ENCODE assay signal across 10 cellular contexts in genomic region chr21:44929799-44930542, GRCh38. TPM values are rescaled to one million over a fixed set of nuclear protein-coding genes. Genes with fewer than 3 reads are reported as not detected.
DNase-seq lines count a peak whose midpoint lies in the region; TF ChIP-seq lines count a peak whose summit lies in the region.
"Had no signal": no experiment of that assay in that cellular context is flagged by ENCODE, and none has a peak within 500 bp of the region (broad histone marks: within the 10 kb centered on the region; RNA-seq: fewer than 3 reads in every experiment).

No MANE protein-coding gene starts in this region.

- H2AK5ac ChIP-seq in trophoblast cell (ENCODE audit: low read length) = no peak overlapping the region

- H3K4me1 Mint-ChIP-seq in activated naive CD4-positive, alpha-beta T cell treated with anti-CD3 and anti-CD28 coated beads, Interleukin-2, amount 50 U/mL, for 24 hours = peaks cover 62% of the 10 kb centered on the region

- H4K8ac ChIP-seq in trophoblast cell (ENCODE audit: low read depth, low read length) = no peak overlapping the region

- H2BK120ac ChIP-seq in trophoblast cell (ENCODE audit: insufficient read depth, low read length, poor library complexity) = no peak overlapping the region

- H4K91ac ChIP-seq in trophoblast cell (ENCODE audit: low read depth, low read length) = no peak overlapping the region

- DNase-seq in activated naive CD4-positive, alpha-beta T cell treated with Interleukin-2 at 50 U/mL for 16 hours = no peak
- peak; percentile 46 for DNase-seq in NCI-H69 (lab: John Stamatoyannopoulos, UW)
- DNase-seq in effector memory CD4-positive, alpha-beta T cell = no peak
- no peak for DNase-seq in smooth muscle cell (lab: John Stamatoyannopoulos, UW; ENCODE audit: unreplicated experiment)
- DNase-seq in NCI-H524 treated with DMSO at 0.1 percent for 48 hours (lab: John Stamatoyannopoulos, UW) = no peak
- DNase-seq in trophoblast cell = no peak
- DNase-seq: H9; NK-92 treated with Interleukin-12 subunit alpha and Interleukin-12 subunit beta, amount 100 ng/mL, for 24 hours had no signal

- no peaks in the 10 kb centered on the region for H3K36me3 Mint-ChIP-seq in activated naive CD4-positive, alpha-beta T cell treated with anti-CD3 and anti-CD28 coated beads, Interleukin-2, amount 50 U/mL, for 24 hours

- WGBS in thymus = 84% methylated on average over 9 of the region's 9 CpGs
- WGBS in smooth muscle cell (ENCODE audit: low lambda C conversion rate) = 57% methylated on average over 8 of the region's 9 CpGs
- no CpG with 5 or more reads among the region's 9 CpGs for WGBS in trophoblast cell (ENCODE audit: extremely low coverage, insufficient coverage, insufficient read length)

- no peak overlapping the region for H3K14ac ChIP-seq in trophoblast cell (ENCODE audit: low read length)

- H4K12ac ChIP-seq in trophoblast cell (ENCODE audit: low read depth, low read length) = no peak overlapping the region

- H3K4me2 ChIP-seq in smooth muscle cell = no peak overlapping the region
- no peak overlapping the region for H3K4me2 ChIP-seq in trophoblast cell (ENCODE audit: low read length)

- no peak overlapping the region for H2BK12ac ChIP-seq in trophoblast cell (ENCODE audit: low read length)

- H3K4me1 ChIP-seq in effector memory CD4-positive, alpha-beta T cell (ENCODE audit: control insufficient read depth, insufficient read depth, low read length, poor library complexity, severe bottlenecking) = peaks cover 63% of the 10 kb centered on the region
- H3K4me1 ChIP-seq in thymus (ENCODE audit: control insufficient read depth, insufficient read depth, low read length) (peaks cover 62% of the 10 kb centered on the region), smooth muscle cell (ENCODE audit: low read depth) (peaks cover 20% of the 10 kb centered on the region), trophoblast cell (ENCODE audit: control insufficient read depth in 1 of 2, insufficient read depth in 2 of 2, low read length in 2 of 2) (peaks cover 16 to 33% of the 10 kb centered on the region in 2 experiments)

- H3K79me1 ChIP-seq in trophoblast cell (ENCODE audit: low read length) = no peaks in the 10 kb centered on the region

- H3K9me3 Mint-ChIP-seq in activated naive CD4-positive, alpha-beta T cell treated with anti-CD3 and anti-CD28 coated beads, Interleukin-2, amount 50 U/mL, for 24 hours = no peaks in the 10 kb centered on the region

- H3K4me3 ChIP-seq in effector memory CD4-positive, alpha-beta T cell (ENCODE audit: insufficient read depth, low read depth, low read length, poor library complexity, severe bottlenecking) = peak overlapping the region; percentile 66
- no peak overlapping the region for H3K4me3 ChIP-seq in thymus (ENCODE audit: low read length)
- no peak overlapping the region for H3K4me3 ChIP-seq in smooth muscle cell
- no peak overlapping the region for H3K4me3 ChIP-seq in trophoblast cell (ENCODE audit: low read depth, low read length)

- H3K27me3 Mint-ChIP-seq in activated naive CD4-positive, alpha-beta T cell treated with anti-CD3 and anti-CD28 coated beads, Interleukin-2, amount 50 U/mL, for 24 hours = no peaks in the 10 kb centered on the region

- H2BK5ac ChIP-seq in trophoblast cell (ENCODE audit: low read depth, low read length, poor library complexity) = no peak overlapping the region

- no peak for TF ChIP-seq CTCF in smooth muscle cell (IDR thresholded peaks at IDR 0.05; ENCODE audit: borderline replicate concordance, insufficient read depth, poor library complexity, severe bottlenecking)

- H3K79me2 ChIP-seq in smooth muscle cell (ENCODE audit: low read depth) (no peaks in the 10 kb centered on the region), trophoblast cell (ENCODE audit: control insufficient read depth, insufficient read depth, low read length, poor library complexity) (no peaks in the 10 kb centered on the region)

- peak overlapping the region; percentile 75 for H3K27ac Mint-ChIP-seq in activated naive CD4-positive, alpha-beta T cell treated with anti-CD3 and anti-CD28 coated beads, Interleukin-2, amount 50 U/mL, for 24 hours
- H3K27ac Mint-ChIP-seq: H9 had no signal

- H3F3A ChIP-seq in smooth muscle cell (ENCODE audit: low read depth) = peaks cover 16% of the 10 kb centered on the region

- H3K9ac ChIP-seq in smooth muscle cell (ENCODE audit: low read depth) (no peak overlapping the region), trophoblast cell (ENCODE audit: low read length) (no peak overlapping the region)

- peak overlapping the region; percentile 83 for H3K27ac ChIP-seq in effector memory CD4-positive, alpha-beta T cell (ENCODE audit: insufficient read depth, low read length, poor library complexity, severe bottlenecking)
- H3K27ac ChIP-seq in thymus (ENCODE audit: low read depth) = peak overlapping the region; percentile 91
- no peak overlapping the region for H3K27ac ChIP-seq in smooth muscle cell (ENCODE audit: low read depth)
- no peak overlapping the region for H3K27ac ChIP-seq in trophoblast cell (ENCODE audit: low read depth, low read length)

- no peak overlapping the region for H3K4ac ChIP-seq in trophoblast cell (ENCODE audit: low read depth, low read length)

- H2AFZ ChIP-seq in smooth muscle cell (ENCODE audit: low read depth) (no peak overlapping the region), trophoblast cell (ENCODE audit: insufficient read depth, low read length, poor library complexity) (no peak overlapping the region)

- peaks cover 6% of the 10 kb centered on the region for H4K20me1 ChIP-seq in smooth muscle cell (ENCODE audit: low read depth)

- H3K9me3 ChIP-seq in effector memory CD4-positive, alpha-beta T cell (ENCODE audit: control insufficient read depth, low read length) = no peaks in the 10 kb centered on the region
- H3K9me3 ChIP-seq in thymus (ENCODE audit: control insufficient read depth) (no peaks in the 10 kb centered on the region), smooth muscle cell (replicated peaks; ENCODE audit: low read depth) (no peaks in the 10 kb centered on the region), trophoblast cell (ENCODE audit: insufficient read depth, low read depth, low read length) (peaks cover 15% of the 10 kb centered on the region)

- H3K27me3 ChIP-seq in effector memory CD4-positive, alpha-beta T cell (replicated peaks; ENCODE audit: control insufficient read depth, insufficient read depth, low read length, poor library complexity, severe bottlenecking) = no peaks in the 10 kb centered on the region
- H3K27me3 ChIP-seq in thymus (ENCODE audit: control insufficient read depth, insufficient read depth) = no peaks in the 10 kb centered on the region
- H3K27me3 ChIP-seq in smooth muscle cell (ENCODE audit: low read depth) = peaks cover 37% of the 10 kb centered on the region
- peaks cover 51% of the 10 kb centered on the region for H3K27me3 ChIP-seq in trophoblast cell (ENCODE audit: insufficient read depth, low read length)

- no peak overlapping the region for H3K23ac ChIP-seq in trophoblast cell (ENCODE audit: low read length)

- no peak overlapping the region for H3K18ac ChIP-seq in trophoblast cell (ENCODE audit: low read length)

- H3K4me3 Mint-ChIP-seq in activated naive CD4-positive, alpha-beta T cell treated with anti-CD3 and anti-CD28 coated beads, Interleukin-2, amount 50 U/mL, for 24 hours = peak overlapping the region; percentile 84

- no peaks in the 10 kb centered on the region for H3K36me3 ChIP-seq in effector memory CD4-positive, alpha-beta T cell (ENCODE audit: control insufficient read depth, insufficient read depth, low read length)
- H3K36me3 ChIP-seq in thymus (ENCODE audit: control insufficient read depth, insufficient read depth) = no peaks in the 10 kb centered on the region
- H3K36me3 ChIP-seq in smooth muscle cell (ENCODE audit: low read depth) = no peaks in the 10 kb centered on the region
- no peaks in the 10 kb centered on the region for H3K36me3 ChIP-seq in trophoblast cell (ENCODE audit: control insufficient read depth in 1 of 2, insufficient read depth in 2 of 2, low read length in 2 of 2)

RNA-seq across cellular contexts. Expression of gene ITGB2, which starts 9.3 kb away (rescaled TPM):
- 104 TPM for polyA plus RNA-seq in thymus
- 0.18 TPM in 1 of 2 replicates, not detected in the other for total RNA-seq in smooth muscle cell
- 0.86 and 1.0 TPM in 2 replicates for polyA plus RNA-seq in smooth muscle cell
- polyA plus RNA-seq in trophoblast cell (2013) = 0.03 TPM in 2 replicates

RNA-seq across cellular contexts. Expression of gene SLX9, which starts 9.9 kb away (rescaled TPM):
- 28.4 TPM for polyA plus RNA-seq in thymus
- total RNA-seq in smooth muscle cell = 13.9 and 15.9 TPM in 2 replicates
- 26.6 and 32.7 TPM in 2 replicates for polyA plus RNA-seq in smooth muscle cell
- 19.1 and 21.1 TPM in 2 replicates for polyA plus RNA-seq in trophoblast cell (2013)

RNA-seq across cellular contexts. Expression of gene PTTG1IP, which starts 56.5 kb away (rescaled TPM):
- 138 TPM for polyA plus RNA-seq in thymus
- 331 and 369 TPM in 2 replicates for total RNA-seq in smooth muscle cell
- 314 and 340 TPM in 2 replicates for polyA plus RNA-seq in smooth muscle cell
- polyA plus RNA-seq in trophoblast cell (2013) = 258 and 262 TPM in 2 replicates

Comparison
In these comparisons a context has a peak if more than half of its experiments do, and no peak if none do; other contexts are left out.
1. H3K27ac ChIP-seq: peak in effector memory CD4-positive, alpha-beta T cell (single experiment) and thymus (single experiment); none in smooth muscle cell (single experiment) and trophoblast cell (single experiment).
2. RNA of gene ITGB2, which starts 9.3 kb away (polyA plus RNA-seq): 104 TPM in thymus (single experiment); 0.86 to 1.0 TPM in smooth muscle cell; every median in the first group is over 10 times any median in the second.